ENCODE assay signal across 10 cellular contexts in the genomic region with DNA sequence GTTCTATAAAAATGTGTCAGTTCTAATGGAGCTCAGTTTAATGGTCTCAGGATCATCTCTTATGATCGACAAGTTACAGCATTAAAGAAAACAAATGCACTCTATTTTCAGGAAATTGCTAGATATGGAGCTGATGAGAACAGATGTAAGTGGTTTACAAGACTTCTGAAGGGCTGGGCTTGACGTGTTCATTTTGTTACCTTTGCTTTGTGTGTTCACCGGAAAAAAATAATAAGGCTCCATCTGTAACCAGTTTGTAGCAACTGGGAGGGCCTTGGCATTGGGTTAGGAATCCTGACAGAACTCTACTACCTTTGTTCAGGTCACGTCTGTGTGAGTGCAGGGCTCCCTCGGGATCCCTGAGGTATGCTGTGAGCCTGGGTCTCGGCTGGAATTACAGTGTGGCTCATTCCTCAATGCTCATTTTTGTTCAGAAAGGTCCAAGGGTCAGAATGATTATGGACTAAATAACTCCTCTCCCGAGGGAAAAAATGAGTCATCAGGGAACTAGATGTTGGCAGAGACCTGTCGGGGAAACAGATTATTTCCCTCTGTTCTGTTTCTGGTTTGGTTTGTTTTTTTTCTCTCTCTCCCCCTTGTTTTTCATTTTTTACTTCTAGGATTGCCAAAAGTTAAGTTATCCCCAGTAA.
DNase-seq lines count a peak whose midpoint lies in the region; ATAC-seq, FAIRE-seq and TF ChIP-seq lines count a peak whose summit lies in the region.
"Had no signal": no experiment of that assay in that cellular context is flagged by ENCODE, and none has a peak within 500 bp of the region (broad histone marks: within the 10 kb centered on the region; RNA-seq: fewer than 3 reads in every experiment).

No MANE protein-coding gene starts in this region.

- peak; percentile 74 for DNase-seq in AG08395 (ENCODE audit: low spot score)
- peak; percentile 62 for DNase-seq in HTR-8/SVneo (ENCODE audit: insufficient read length, low spot score)
- peak; percentile 58 to 82 (median 63) for DNase-seq in body of pancreas
- DNase-seq in central memory CD4-positive, alpha-beta T cell, result no peak
- no peak for DNase-seq in natural killer cell
- DNase-seq in SW 1271 (lab: John Stamatoyannopoulos, UW), result no peak
- DNase-seq in activated CD8-positive, alpha-beta T cell treated with anti-CD3 and anti-CD28 coated beads for 36 hours, result no peak
- DNase-seq: stimulated activated CD4-positive, alpha-beta T cell treated with anti-CD3 and anti-CD28 coated beads, Interleukin-4, amount 100 ng/mL, for 24 hours had no signal

- H3K27me3 Mint-ChIP-seq in natural killer cell (ENCODE audit: low read depth in 2 of 2), result no peaks in the 10 kb centered on the region
- no peaks in the 10 kb centered on the region for H3K27me3 Mint-ChIP-seq in activated CD8-positive, alpha-beta T cell treated with anti-CD3 and anti-CD28 coated beads for 36 hours

- 6 to 10% methylated on average over 5 to 8 of the region's 8 CpGs for WGBS in body of pancreas, 2 donors
- 86 to 90% methylated on average over 3 to 4 of the region's 8 CpGs for WGBS in mesodermal cell (ENCODE audit: insufficient coverage in 2 of 2), 2 experiments

- H3K27ac ChIP-seq in body of pancreas (peak overlapping the region; percentile 66 to 85 (median 82)), mesodermal cell (ENCODE audit: low read depth, low read length, severe bottlenecking) (peak overlapping the region; percentile 89)
- H3K27ac ChIP-seq: SK-N-MC had no signal

- no peaks in the 10 kb centered on the region for H3K36me3 ChIP-seq in body of pancreas (replicated peaks in 1 of 2; ENCODE audit: insufficient read depth in 1 of 2, low read depth in 2 of 2)
- peaks cover 28% of the 10 kb centered on the region for H3K36me3 ChIP-seq in mesodermal cell (ENCODE audit: control insufficient read depth, insufficient read depth, low read length)

- TF ChIP-seq POLR2A in body of pancreas (IDR thresholded peaks at IDR 0.05), result peak in 1 of 3 donors; percentile 37

- no peaks in the 10 kb centered on the region for H3K9me3 ChIP-seq in body of pancreas
- no peaks in the 10 kb centered on the region for H3K9me3 ChIP-seq in mesodermal cell (ENCODE audit: control insufficient read depth, low read length)

- H3K9me3 Mint-ChIP-seq in natural killer cell, result peaks cover 3 to 7% of the 10 kb centered on the region in 2 donors
- H3K9me3 Mint-ChIP-seq in activated CD8-positive, alpha-beta T cell treated with anti-CD3 and anti-CD28 coated beads for 36 hours, result no peaks in the 10 kb centered on the region

- POLR2A ChIA-PET in activated CD8-positive, alpha-beta T cell treated with anti-CD3 and anti-CD28 coated beads for 36 hours (lab: Charles Lee), result no interaction called here

- no peak overlapping the region for H3K27ac Mint-ChIP-seq in natural killer cell
- H3K27ac Mint-ChIP-seq in activated CD8-positive, alpha-beta T cell treated with anti-CD3 and anti-CD28 coated beads for 36 hours, result no peak overlapping the region

- H3K4me3 Mint-ChIP-seq in natural killer cell, result no peak overlapping the region
- no peak overlapping the region for H3K4me3 Mint-ChIP-seq in activated CD8-positive, alpha-beta T cell treated with anti-CD3 and anti-CD28 coated beads for 36 hours

- CTCF ChIA-PET in activated CD8-positive, alpha-beta T cell treated with anti-CD3 and anti-CD28 coated beads for 36 hours (lab: Charles Lee), result no interaction called here

- peaks cover 32% of the 10 kb centered on the region for H3K4me1 ChIP-seq in body of pancreas
- H3K4me1 ChIP-seq in mesodermal cell (ENCODE audit: control insufficient read depth, insufficient read depth, low read length, poor library complexity, severe bottlenecking), result peaks cover 8% of the 10 kb centered on the region

- ATAC-seq in body of pancreas (peak; percentile 97), natural killer cell (no peak)
- no peak for ATAC-seq in activated CD8-positive, alpha-beta T cell treated with anti-CD3 and anti-CD28 coated beads for 36 hours

- H3K4me1 Mint-ChIP-seq in natural killer cell, result no peaks in the 10 kb centered on the region
- H3K4me1 Mint-ChIP-seq in activated CD8-positive, alpha-beta T cell treated with anti-CD3 and anti-CD28 coated beads for 36 hours (ENCODE audit: low read depth), result no peaks in the 10 kb centered on the region

- H3K36me3 Mint-ChIP-seq in natural killer cell, result no peaks in the 10 kb centered on the region
- H3K36me3 Mint-ChIP-seq in activated CD8-positive, alpha-beta T cell treated with anti-CD3 and anti-CD28 coated beads for 36 hours (ENCODE audit: low read depth), result no peaks in the 10 kb centered on the region

- no peak overlapping the region for H3K4me3 ChIP-seq in body of pancreas
- no peak overlapping the region for H3K4me3 ChIP-seq in mesodermal cell (ENCODE audit: extremely low read depth, insufficient read depth, low read length, poor library complexity, severe bottlenecking)
- H3K4me3 ChIP-seq: SK-N-MC had no signal

- intact Hi-C loops in body of pancreas (cut with DNase I), result no loop called here
- intact Hi-C loops in natural killer cell (cut with micrococcal nuclease), result no loop called here
- intact Hi-C loops in activated CD8-positive, alpha-beta T cell treated with anti-CD3 and anti-CD28 coated beads for 36 hours (cut with micrococcal nuclease), result no loop called here

- TF ChIP-seq CTCF in body of pancreas (IDR thresholded peaks at IDR 0.05) (no peak), natural killer cell (IDR thresholded peaks at IDR 0.05) (no peak)
- no peak for TF ChIP-seq CTCF in activated CD8-positive, alpha-beta T cell treated with anti-CD3 and anti-CD28 coated beads for 36 hours (IDR thresholded peaks at IDR 0.05)

- no peak for FAIRE-seq in HTR-8/SVneo (lab: Jason Lieb, UNC)

- H3K27me3 ChIP-seq in body of pancreas, result no peaks in the 10 kb centered on the region

Comparison
In these comparisons a context has a peak if more than half of its experiments do, and no peak if none do; other contexts are left out.
1. DNase-seq: peak in AG08395 (single experiment), HTR-8/SVneo (single experiment) and body of pancreas (4 of 4); none in central memory CD4-positive, alpha-beta T cell (single experiment), natural killer cell (single experiment), SW 1271 (0 of 2) and activated CD8-positive, alpha-beta T cell treated with anti-CD3 and anti-CD28 coated beads for 36 hours (single experiment).